Comparison of ENCODE assay signal across 4 cellular contexts in the genomic region with DNA sequence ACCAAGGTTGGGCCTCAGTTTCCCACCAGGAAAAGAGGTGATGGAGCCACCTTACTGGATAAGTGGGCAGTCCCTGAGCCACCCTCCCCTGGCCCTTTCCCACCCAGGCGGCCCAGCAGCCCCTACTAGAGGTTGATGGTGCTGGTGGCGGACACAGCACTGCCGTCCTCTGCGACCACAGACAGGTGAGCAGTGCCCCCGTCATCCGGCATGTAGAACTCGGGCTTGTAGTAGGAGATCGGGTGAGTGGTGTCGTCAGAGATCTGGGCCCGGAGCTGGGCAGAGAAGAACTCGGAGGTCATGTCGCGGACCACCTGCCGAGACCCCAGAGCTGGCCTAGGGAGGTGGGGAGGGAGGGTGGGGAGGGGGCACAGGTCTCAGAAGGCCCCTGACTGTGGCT. TPM values are rescaled to one million over a fixed set of nuclear protein-coding genes. Genes with fewer than 3 reads are reported as not detected.
"Had no signal": no experiment of that assay in that cellular context is flagged by ENCODE, and none has a peak within 500 bp of the region (broad histone marks: within the 10 kb centered on the region; RNA-seq: fewer than 3 reads in every experiment).

No MANE protein-coding gene starts in this region.

RNA-seq across cellular contexts. Expression of a gene that starts 2.3 kb away (rescaled TPM):
- total RNA-seq: K562, M059J, Right ventricle myocardium superior, SJSA1 had no signal
